1 cellular context compared by ENCODE assay signal in genomic region chr12:77337327-77337726, GRCh38.
TF ChIP-seq lines count a peak whose summit lies in the region.

No MANE protein-coding gene starts in this region.

TF ChIP-seq in IMR-90, 13 proteins besides CTCF, POLR2A, EP300 and RAD21 (continued from another document):
- TF ChIP-seq ELK1 (IDR thresholded peaks at IDR 0.05; ENCODE audit: borderline replicate concordance, low read depth, low read length), result no peak
- no peak for TF ChIP-seq MXI1 (IDR thresholded peaks at IDR 0.05; ENCODE audit: borderline replicate concordance, low read depth, low read length)
- no peak for TF ChIP-seq SMC3 (IDR thresholded peaks at IDR 0.05; ENCODE audit: low read depth, low read length)
- no peak for TF ChIP-seq FOS (IDR thresholded peaks at IDR 0.05; ENCODE audit: low read depth, low read length)
- no peak for TF ChIP-seq RFX5 (IDR thresholded peaks at IDR 0.05; ENCODE audit: low read depth, low read length)
- TF ChIP-seq CHD1 (IDR thresholded peaks at IDR 0.05; ENCODE audit: low read depth, low read length), result no peak
- TF ChIP-seq NFE2L2 (IDR thresholded peaks at IDR 0.05; ENCODE audit: low read depth, low read length), result no peak
- TF ChIP-seq RCOR1 (IDR thresholded peaks at IDR 0.05; ENCODE audit: insufficient replicate concordance, low read length), result no peak
- no peak for TF ChIP-seq BHLHE40 (IDR thresholded peaks at IDR 0.05; ENCODE audit: low read depth, low read length)
